In the genomic region with DNA sequence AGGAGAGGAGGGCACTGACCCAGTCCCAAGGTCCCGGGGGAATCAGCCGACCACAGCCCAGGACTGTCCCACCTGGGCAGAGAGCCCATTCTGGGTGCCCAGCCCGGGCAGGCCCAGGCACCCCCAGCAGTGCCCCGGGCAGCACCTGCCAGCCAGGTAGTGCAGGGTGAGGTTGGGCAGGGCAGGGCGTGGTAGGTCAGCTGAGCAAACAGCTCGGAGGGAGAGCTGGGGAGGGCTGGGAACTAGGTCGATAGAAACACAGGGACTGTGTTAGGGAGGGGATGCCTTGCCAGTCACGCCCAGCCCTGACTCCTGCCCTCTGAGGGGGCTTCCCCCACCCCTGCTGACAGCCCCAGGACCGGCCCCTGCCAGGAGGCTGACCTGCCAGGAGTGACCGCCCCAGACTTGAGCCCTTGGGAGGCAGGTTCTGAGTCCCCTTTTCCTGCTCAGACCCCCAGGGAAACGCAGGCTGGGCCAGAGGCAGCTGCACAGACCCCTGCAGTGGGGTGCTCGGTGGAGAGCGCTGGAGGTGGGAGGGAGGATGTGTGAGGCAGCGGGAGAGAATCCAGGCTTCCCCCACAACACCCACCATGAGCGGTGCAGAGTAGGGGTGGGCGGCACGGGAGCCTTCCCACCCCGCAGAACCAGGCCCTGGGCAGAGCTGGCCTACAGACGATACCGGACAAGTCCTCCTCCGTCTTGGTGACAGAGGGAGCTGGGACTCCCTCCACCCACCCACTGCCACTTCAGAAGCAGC, we compare ENCODE assay signal across 14 cellular contexts. TPM values are rescaled to one million over a fixed set of nuclear protein-coding genes. Genes with fewer than 3 reads are reported as not detected.
DNase-seq lines count a peak whose midpoint lies in the region; ATAC-seq, FAIRE-seq and TF ChIP-seq lines count a peak whose summit lies in the region.
"Had no signal": no experiment of that assay in that cellular context is flagged by ENCODE, and none has a peak within 500 bp of the region (broad histone marks: within the 10 kb centered on the region; RNA-seq: fewer than 3 reads in every experiment).

No MANE protein-coding gene starts in this region.

- intact Hi-C loops in MCF 10A (cut with micrococcal nuclease), result no loop called here
- intact Hi-C loops in breast epithelium (cut with DNase I; ENCODE audit: low total_unique reads), result no loop called here
- intact Hi-C loops in left colon (cut with DNase I, micrococcal nuclease), result no loop called here

- no peak overlapping the region for H3K27ac Mint-ChIP-seq in MCF 10A (ENCODE audit: low read depth, unreplicated experiment)

- H3K36me3 Mint-ChIP-seq in MCF 10A (ENCODE audit: insufficient read depth, unreplicated experiment), result no peaks in the 10 kb centered on the region

- H3K36me3 ChIP-seq in breast epithelium (no peaks in the 10 kb centered on the region), urinary bladder (ENCODE audit: insufficient read depth) (no peaks in the 10 kb centered on the region)
- H3K36me3 ChIP-seq: SJSA1 had no signal

- H3K27ac ChIP-seq in breast epithelium, result no peak overlapping the region
- H3K27ac ChIP-seq in urinary bladder (ENCODE audit: low read depth), result peak overlapping the region; percentile 76
- H3K27ac ChIP-seq: SJSA1, testis had no signal

- peak; percentile 58 for DNase-seq in MCF 10A (ENCODE audit: unreplicated experiment)
- no peak for DNase-seq in breast epithelium (ENCODE audit: low spot score in 2 of 2)
- peak; percentile 47 for DNase-seq in NCI-H748 treated with DMSO at 0.1 percent for 48 hours (lab: John Stamatoyannopoulos, UW)
- peak; percentile 90 to 95 for DNase-seq in left colon
- DNase-seq in frontal cortex (ENCODE audit: low spot score in 2 of 2), result no peak
- DNase-seq in SK-N-DZ (ENCODE audit: low spot score), result no peak
- DNase-seq: effector CD4-positive, alpha-beta T cell; mesenchymal stem cell; NCI-H2171 treated with DMSO at 0.1 percent for 48 hours; testis had no signal

- 46% methylated on average over 21 of the region's 21 CpGs for WGBS in urinary bladder

- CTCF ChIA-PET in MCF 10A (lab: Yijun Ruan, JAX), result interaction anchor here (1.0 to 1.2 kb wide), 2 partner anchors 13 kb away, joined by 3 to 4 read pairs; no protein-coding TSS in a partner anchor

- no peaks in the 10 kb centered on the region for H3K9me3 Mint-ChIP-seq in MCF 10A (ENCODE audit: unreplicated experiment)

- ATAC-seq in left colon, result peak; percentile 81
- no peak for ATAC-seq in HG02885 (IDR thresholded peaks at IDR 0.05; ENCODE audit: poor library complexity, unreplicated experiment)

- H3K9me3 ChIP-seq in breast epithelium, result no peaks in the 10 kb centered on the region
- H3K9me3 ChIP-seq: SJSA1, testis had no signal

- H3K4me3 ChIP-seq in breast epithelium (no peak overlapping the region), urinary bladder (ENCODE audit: low read depth, low read length) (no peak overlapping the region)
- H3K4me3 ChIP-seq: SJSA1, testis had no signal

- POLR2A ChIA-PET in MCF 10A (lab: Yijun Ruan, JAX), result interaction anchor here (0.7 to 0.9 kb wide), 2 partner anchors 130 to 302 kb away, joined by 3 read pairs; no protein-coding TSS in a partner anchor

- no peak overlapping the region for H3K4me3 Mint-ChIP-seq in MCF 10A (ENCODE audit: unreplicated experiment)

- no peak for FAIRE-seq in frontal cortex (lab: Jason Lieb, UNC)

- H3K27me3 Mint-ChIP-seq in MCF 10A (ENCODE audit: insufficient read depth, unreplicated experiment), result peaks cover 16% of the 10 kb centered on the region

- no TSS peak for BruUV-seq in MCF 10A (replicated peaks; lab: Mats Ljungman, UMichigan)

- TF ChIP-seq CTCF in MCF 10A (IDR thresholded peaks at IDR 0.05; ENCODE audit: unreplicated experiment) (no peak), breast epithelium (IDR thresholded peaks at IDR 0.05) (no peak)

- H3K4me1 ChIP-seq in breast epithelium, result no peaks in the 10 kb centered on the region
- H3K4me1 ChIP-seq in urinary bladder (ENCODE audit: insufficient read depth), result no peaks in the 10 kb centered on the region
- H3K4me1 ChIP-seq: SJSA1 had no signal

- no peak for TF ChIP-seq POLR2A in breast epithelium (IDR thresholded peaks at IDR 0.05)

- no peaks in the 10 kb centered on the region for H3K4me1 Mint-ChIP-seq in MCF 10A (ENCODE audit: insufficient read depth, unreplicated experiment)

- peaks cover 0 to 41% of the 10 kb centered on the region in 2 donors for H3K27me3 ChIP-seq in breast epithelium
- H3K27me3 ChIP-seq: testis had no signal

RNA-seq across cellular contexts. Expression of a gene that starts 4.7 kb away (rescaled TPM):
- total RNA-seq in MCF 10A (2022), result not detected in 2 replicates
- not detected for total RNA-seq in breast epithelium
- total RNA-seq in left colon, result 10 to 100 TPM in 1 of 2 donors, under 1 TPM in 1; 0.31 to 11.8 TPM
- 1.8 TPM for total RNA-seq in urinary bladder
- 1.6 TPM for polyA plus RNA-seq in urinary bladder
- not detected for total RNA-seq in frontal cortex
- polyA plus RNA-seq in SK-N-DZ (2014; cell fraction: cytosol; rRNA removed), result not detected in 2 replicates
- not detected in 2 replicates for polyA plus RNA-seq in SK-N-DZ (2014; cell fraction: nucleus; rRNA removed)
- total RNA-seq: HT1080, SJSA1 had no signal

RNA-seq across cellular contexts. Expression of a gene that starts 29.5 kb away (rescaled TPM):
- total RNA-seq in MCF 10A (2022), result 5.8 and 7.4 TPM in 2 replicates
- 10 to 100 TPM; 12.1 to 17.4 (median 17.0) TPM for total RNA-seq in breast epithelium
- total RNA-seq in left colon, result 10 to 100 TPM; 46.0 to 46.6 TPM
- total RNA-seq in urinary bladder, result 4.0 TPM
- polyA plus RNA-seq in urinary bladder, result 107 TPM
- 4.1 TPM for total RNA-seq in frontal cortex
- 7.4 and 16.8 TPM in 2 replicates for polyA plus RNA-seq in SK-N-DZ (2014; cell fraction: cytosol; rRNA removed)
- 4.1 and 9.1 TPM in 2 replicates for polyA plus RNA-seq in SK-N-DZ (2014; cell fraction: nucleus; rRNA removed)

RNA-seq across cellular contexts. Expression of a gene that starts 41.0 kb away (rescaled TPM):
- total RNA-seq in MCF 10A (2022), result not detected in 2 replicates
- not detected for total RNA-seq in breast epithelium
- not detected for total RNA-seq in left colon
- 1.2 TPM for total RNA-seq in urinary bladder
- polyA plus RNA-seq in urinary bladder, result not detected
- not detected for total RNA-seq in frontal cortex
- polyA plus RNA-seq in SK-N-DZ (2014; cell fraction: cytosol; rRNA removed), result not detected in 2 replicates
- polyA plus RNA-seq in SK-N-DZ (2014; cell fraction: nucleus; rRNA removed), result not detected in 2 replicates
- total RNA-seq: HT1080, SJSA1 had no signal

RNA-seq across cellular contexts. Expression of a gene that starts 41.5 kb away (rescaled TPM):
- total RNA-seq in MCF 10A (2022) (not detected in 2 replicates), breast epithelium (not detected), left colon (not detected), urinary bladder (not detected), frontal cortex (0.41 TPM)
- not detected for polyA plus RNA-seq in urinary bladder
- 0.07 and 0.19 TPM in 2 replicates for polyA plus RNA-seq in SK-N-DZ (2014; cell fraction: cytosol; rRNA removed)
- 0.10 and 0.43 TPM in 2 replicates for polyA plus RNA-seq in SK-N-DZ (2014; cell fraction: nucleus; rRNA removed)
- total RNA-seq: HT1080, SJSA1 had no signal

RNA-seq across cellular contexts. Expression of a gene that starts 45.8 kb away (rescaled TPM):
- 202 TPM in 2 replicates for total RNA-seq in MCF 10A (2022)
- total RNA-seq in breast epithelium, result 100 to 1,000 TPM; 114 to 233 (median 144) TPM
- total RNA-seq in left colon, result 100 to 1,000 TPM; 224 to 273 TPM
- total RNA-seq in urinary bladder, result 71.2 TPM
- polyA plus RNA-seq in urinary bladder, result 308 TPM
- total RNA-seq in frontal cortex, result 76.6 TPM
- 159 and 196 TPM in 2 replicates for polyA plus RNA-seq in SK-N-DZ (2014; cell fraction: cytosol; rRNA removed)
- 94.8 and 169 TPM in 2 replicates for polyA plus RNA-seq in SK-N-DZ (2014; cell fraction: nucleus; rRNA removed)

Comparison
In these comparisons a context has a peak if more than half of its experiments do, and no peak if none do; other contexts are left out.
1. DNase-seq: peak in MCF 10A (single experiment), NCI-H748 treated with DMSO at 0.1 percent for 48 hours (single experiment) and left colon (2 of 2); none in breast epithelium (0 of 2), frontal cortex (0 of 2) and SK-N-DZ (single experiment).